In the genomic region with DNA sequence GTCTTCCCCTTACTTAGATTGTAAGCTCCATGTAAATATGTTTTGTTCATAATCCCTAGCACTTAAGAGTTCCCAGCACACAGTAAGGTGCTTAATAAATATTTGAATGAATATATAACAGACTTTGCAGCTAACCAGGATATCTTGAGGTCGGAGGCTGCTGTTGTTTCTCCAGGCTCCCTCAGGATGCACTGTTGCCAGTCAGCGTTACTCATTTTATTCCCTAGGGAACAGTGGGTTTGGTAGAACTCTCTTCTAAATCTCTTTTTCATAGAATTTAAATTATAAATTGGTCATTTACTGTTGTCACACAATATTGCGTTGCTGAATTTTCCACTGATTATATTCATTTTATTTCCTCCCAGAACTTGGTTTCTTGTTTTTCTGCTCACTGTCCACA, we compare ENCODE assay signal across 1 cellular context.
TF ChIP-seq lines count a peak whose summit lies in the region.

No MANE protein-coding gene starts in this region.

TF ChIP-seq in HepG2, 621 proteins besides CTCF, POLR2A, EP300 and RAD21:
- TF ChIP-seq, protein P1, sequence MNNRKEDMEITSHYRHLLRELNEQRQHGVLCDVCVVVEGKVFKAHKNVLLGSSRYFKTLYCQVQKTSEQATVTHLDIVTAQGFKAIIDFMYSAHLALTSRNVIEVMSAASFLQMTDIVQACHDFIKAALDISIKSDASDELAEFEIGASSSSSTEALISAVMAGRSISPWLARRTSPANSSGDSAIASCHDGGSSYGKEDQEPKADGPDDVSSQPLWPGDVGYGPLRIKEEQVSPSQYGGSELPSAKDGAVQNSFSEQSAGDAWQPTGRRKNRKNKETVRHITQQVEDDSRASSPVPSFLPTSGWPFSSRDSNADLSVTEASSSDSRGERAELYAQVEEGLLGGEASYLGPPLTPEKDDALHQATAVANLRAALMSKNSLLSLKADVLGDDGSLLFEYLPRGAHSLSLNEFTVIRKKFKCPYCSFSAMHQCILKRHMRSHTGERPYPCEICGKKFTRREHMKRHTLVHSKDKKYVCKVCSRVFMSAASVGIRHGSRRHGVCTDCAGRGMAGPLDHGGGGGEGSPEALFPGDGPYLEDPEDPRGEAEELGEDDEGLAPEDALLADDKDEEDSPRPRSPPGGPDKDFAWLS (CRISPR knock-in tag; IDR thresholded peaks at IDR 0.05; ENCODE audit: borderline replicate concordance): no peak
- TF ChIP-seq ZNF569 (CRISPR knock-in tag; IDR thresholded peaks at IDR 0.05; ENCODE audit: borderline replicate concordance) (no peak), ZSCAN9 (CRISPR knock-in tag; IDR thresholded peaks at IDR 0.05; ENCODE audit: borderline replicate concordance) (no peak), KLF15 (CRISPR knock-in tag; IDR thresholded peaks at IDR 0.05; ENCODE audit: borderline replicate concordance) (no peak), ATF7-NPFF (CRISPR knock-in tag; IDR thresholded peaks at IDR 0.05; ENCODE audit: low read depth) (no peak), ZFP91 (CRISPR knock-in tag; IDR thresholded peaks at IDR 0.05; ENCODE audit: borderline replicate concordance) (no peak), JUN (CRISPR knock-in tag; IDR thresholded peaks at IDR 0.05) (no peak), ZBTB42 (CRISPR knock-in tag; IDR thresholded peaks at IDR 0.05) (no peak), ZNF556 (CRISPR knock-in tag; IDR thresholded peaks at IDR 0.05; ENCODE audit: borderline replicate concordance) (no peak), KDM5A (IDR thresholded peaks at IDR 0.05; ENCODE audit: borderline replicate concordance, low read length) (no peak), MED8 (CRISPR knock-in tag; IDR thresholded peaks at IDR 0.05; ENCODE audit: insufficient replicate concordance) (no peak), TP53 (CRISPR knock-in tag; conservative IDR thresholded peaks at IDR 0.05) (no peak), ZFP82 (CRISPR knock-in tag; IDR thresholded peaks at IDR 0.05; ENCODE audit: borderline replicate concordance) (no peak)
- TF ChIP-seq, protein P2, sequence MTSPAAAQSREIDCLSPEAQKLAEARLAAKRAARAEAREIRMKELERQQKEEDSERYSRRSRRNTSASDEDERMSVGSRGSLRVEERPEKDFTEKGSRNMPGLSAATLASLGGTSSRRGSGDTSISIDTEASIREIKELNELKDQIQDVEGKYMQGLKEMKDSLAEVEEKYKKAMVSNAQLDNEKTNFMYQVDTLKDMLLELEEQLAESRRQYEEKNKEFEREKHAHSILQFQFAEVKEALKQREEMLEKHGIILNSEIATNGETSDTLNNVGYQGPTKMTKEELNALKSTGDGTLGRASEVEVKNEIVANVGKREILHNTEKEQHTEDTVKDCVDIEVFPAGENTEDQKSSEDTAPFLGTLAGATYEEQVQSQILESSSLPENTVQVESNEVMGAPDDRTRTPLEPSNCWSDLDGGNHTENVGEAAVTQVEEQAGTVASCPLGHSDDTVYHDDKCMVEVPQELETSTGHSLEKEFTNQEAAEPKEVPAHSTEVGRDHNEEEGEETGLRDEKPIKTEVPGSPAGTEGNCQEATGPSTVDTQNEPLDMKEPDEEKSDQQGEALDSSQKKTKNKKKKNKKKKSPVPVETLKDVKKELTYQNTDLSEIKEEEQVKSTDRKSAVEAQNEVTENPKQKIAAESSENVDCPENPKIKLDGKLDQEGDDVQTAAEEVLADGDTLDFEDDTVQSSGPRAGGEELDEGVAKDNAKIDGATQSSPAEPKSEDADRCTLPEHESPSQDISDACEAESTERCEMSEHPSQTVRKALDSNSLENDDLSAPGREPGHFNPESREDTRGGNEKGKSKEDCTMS (CRISPR knock-in tag; conservative IDR thresholded peaks at IDR 0.05): no peak
- TF ChIP-seq, protein P3, sequence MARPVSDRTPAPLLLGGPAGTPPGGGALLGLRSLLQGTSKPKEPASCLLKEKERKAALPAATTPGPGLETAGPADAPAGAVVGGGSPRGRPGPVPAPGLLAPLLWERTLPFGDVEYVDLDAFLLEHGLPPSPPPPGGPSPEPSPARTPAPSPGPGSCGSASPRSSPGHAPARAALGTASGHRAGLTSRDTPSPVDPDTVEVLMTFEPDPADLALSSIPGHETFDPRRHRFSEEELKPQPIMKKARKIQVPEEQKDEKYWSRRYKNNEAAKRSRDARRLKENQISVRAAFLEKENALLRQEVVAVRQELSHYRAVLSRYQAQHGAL (CRISPR knock-in tag; IDR thresholded peaks at IDR 0.05; ENCODE audit: not compliant biosample characterization): no peak
- TF ChIP-seq, protein P4, sequence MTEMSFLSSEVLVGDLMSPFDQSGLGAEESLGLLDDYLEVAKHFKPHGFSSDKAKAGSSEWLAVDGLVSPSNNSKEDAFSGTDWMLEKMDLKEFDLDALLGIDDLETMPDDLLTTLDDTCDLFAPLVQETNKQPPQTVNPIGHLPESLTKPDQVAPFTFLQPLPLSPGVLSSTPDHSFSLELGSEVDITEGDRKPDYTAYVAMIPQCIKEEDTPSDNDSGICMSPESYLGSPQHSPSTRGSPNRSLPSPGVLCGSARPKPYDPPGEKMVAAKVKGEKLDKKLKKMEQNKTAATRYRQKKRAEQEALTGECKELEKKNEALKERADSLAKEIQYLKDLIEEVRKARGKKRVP (CRISPR knock-in tag; IDR thresholded peaks at IDR 0.05): no peak
